In the genomic region with DNA sequence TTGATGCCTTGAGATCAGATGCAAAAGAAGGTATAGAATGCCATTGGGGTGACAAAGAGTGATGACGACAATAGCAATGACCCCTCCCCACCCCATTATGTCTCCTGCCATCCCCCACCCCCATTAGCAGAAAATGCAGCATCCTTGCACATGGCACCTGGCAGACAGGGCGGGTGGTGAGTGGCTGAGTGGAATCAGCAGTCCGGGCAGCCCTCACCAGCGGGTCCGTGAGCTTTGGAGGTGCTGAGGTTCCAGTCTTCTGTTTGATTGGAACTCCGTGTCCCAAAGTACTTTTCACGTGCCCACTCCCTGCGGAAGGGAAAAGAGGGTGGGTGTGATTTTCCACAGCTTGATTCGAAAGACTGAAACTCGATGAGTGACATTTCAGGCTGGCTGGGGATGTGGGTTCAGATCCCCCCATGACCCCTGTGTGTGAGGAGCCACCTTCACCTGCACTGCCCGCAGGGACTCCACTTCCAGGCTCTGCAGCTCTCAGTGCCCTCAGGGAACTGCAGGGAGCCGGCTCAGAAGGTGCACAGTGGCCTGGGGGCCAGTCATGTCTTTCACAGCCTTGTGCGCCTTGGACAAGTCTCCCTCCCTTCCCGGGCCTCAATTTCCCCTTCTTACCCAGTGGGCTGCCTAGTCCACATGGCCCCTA, we compare ENCODE assay signal across 1 cellular context.
TF ChIP-seq lines count a peak whose summit lies in the region.

No MANE protein-coding gene starts in this region.

TF ChIP-seq in GM23338, 12 proteins besides CTCF, POLR2A, EP300 and RAD21 (continued from another document):
- TF ChIP-seq POLR2AphosphoS5 (IDR thresholded peaks at IDR 0.05; ENCODE audit: low read depth), result no peak
